ENCODE assay signal across 1 cellular context in the genomic region with DNA sequence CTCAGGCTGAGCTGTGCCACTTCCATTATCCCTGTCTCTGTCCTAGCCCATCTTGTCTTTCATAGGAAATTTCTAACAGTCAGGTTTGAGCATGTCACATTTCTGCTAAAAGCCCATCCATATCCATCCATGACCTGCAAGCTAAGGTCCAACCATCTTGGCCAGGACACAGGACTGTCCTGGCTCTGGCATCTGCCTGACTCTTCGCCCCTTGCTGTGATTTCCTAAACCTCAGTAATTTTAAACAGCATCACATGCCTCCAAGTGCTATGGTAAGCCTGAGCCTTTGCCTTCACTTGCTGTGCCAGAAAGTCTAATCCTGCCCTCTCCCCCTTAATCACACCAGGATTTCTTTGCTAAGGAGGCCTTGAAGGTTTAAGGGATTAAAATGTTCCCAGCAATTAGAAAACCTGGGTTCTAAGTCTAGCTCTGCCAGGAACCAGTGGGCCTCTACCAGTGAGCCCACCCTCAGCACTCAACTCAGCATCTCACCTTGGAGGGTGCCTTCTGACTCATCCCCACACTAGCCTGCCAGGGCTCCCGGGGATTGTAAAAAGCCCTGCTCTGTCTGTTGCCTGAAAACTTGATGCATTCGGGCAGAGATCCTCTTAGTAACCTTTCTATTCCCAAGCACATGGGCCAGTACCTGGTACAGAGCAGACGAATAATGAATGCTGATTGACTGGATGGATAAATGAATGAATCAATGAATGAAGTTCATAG.
TF ChIP-seq lines count a peak whose summit lies in the region.

No MANE protein-coding gene starts in this region.

TF ChIP-seq in GM23338, 12 proteins besides CTCF, POLR2A, EP300 and RAD21 (continued from another document):
- TF ChIP-seq, protein P1, sequence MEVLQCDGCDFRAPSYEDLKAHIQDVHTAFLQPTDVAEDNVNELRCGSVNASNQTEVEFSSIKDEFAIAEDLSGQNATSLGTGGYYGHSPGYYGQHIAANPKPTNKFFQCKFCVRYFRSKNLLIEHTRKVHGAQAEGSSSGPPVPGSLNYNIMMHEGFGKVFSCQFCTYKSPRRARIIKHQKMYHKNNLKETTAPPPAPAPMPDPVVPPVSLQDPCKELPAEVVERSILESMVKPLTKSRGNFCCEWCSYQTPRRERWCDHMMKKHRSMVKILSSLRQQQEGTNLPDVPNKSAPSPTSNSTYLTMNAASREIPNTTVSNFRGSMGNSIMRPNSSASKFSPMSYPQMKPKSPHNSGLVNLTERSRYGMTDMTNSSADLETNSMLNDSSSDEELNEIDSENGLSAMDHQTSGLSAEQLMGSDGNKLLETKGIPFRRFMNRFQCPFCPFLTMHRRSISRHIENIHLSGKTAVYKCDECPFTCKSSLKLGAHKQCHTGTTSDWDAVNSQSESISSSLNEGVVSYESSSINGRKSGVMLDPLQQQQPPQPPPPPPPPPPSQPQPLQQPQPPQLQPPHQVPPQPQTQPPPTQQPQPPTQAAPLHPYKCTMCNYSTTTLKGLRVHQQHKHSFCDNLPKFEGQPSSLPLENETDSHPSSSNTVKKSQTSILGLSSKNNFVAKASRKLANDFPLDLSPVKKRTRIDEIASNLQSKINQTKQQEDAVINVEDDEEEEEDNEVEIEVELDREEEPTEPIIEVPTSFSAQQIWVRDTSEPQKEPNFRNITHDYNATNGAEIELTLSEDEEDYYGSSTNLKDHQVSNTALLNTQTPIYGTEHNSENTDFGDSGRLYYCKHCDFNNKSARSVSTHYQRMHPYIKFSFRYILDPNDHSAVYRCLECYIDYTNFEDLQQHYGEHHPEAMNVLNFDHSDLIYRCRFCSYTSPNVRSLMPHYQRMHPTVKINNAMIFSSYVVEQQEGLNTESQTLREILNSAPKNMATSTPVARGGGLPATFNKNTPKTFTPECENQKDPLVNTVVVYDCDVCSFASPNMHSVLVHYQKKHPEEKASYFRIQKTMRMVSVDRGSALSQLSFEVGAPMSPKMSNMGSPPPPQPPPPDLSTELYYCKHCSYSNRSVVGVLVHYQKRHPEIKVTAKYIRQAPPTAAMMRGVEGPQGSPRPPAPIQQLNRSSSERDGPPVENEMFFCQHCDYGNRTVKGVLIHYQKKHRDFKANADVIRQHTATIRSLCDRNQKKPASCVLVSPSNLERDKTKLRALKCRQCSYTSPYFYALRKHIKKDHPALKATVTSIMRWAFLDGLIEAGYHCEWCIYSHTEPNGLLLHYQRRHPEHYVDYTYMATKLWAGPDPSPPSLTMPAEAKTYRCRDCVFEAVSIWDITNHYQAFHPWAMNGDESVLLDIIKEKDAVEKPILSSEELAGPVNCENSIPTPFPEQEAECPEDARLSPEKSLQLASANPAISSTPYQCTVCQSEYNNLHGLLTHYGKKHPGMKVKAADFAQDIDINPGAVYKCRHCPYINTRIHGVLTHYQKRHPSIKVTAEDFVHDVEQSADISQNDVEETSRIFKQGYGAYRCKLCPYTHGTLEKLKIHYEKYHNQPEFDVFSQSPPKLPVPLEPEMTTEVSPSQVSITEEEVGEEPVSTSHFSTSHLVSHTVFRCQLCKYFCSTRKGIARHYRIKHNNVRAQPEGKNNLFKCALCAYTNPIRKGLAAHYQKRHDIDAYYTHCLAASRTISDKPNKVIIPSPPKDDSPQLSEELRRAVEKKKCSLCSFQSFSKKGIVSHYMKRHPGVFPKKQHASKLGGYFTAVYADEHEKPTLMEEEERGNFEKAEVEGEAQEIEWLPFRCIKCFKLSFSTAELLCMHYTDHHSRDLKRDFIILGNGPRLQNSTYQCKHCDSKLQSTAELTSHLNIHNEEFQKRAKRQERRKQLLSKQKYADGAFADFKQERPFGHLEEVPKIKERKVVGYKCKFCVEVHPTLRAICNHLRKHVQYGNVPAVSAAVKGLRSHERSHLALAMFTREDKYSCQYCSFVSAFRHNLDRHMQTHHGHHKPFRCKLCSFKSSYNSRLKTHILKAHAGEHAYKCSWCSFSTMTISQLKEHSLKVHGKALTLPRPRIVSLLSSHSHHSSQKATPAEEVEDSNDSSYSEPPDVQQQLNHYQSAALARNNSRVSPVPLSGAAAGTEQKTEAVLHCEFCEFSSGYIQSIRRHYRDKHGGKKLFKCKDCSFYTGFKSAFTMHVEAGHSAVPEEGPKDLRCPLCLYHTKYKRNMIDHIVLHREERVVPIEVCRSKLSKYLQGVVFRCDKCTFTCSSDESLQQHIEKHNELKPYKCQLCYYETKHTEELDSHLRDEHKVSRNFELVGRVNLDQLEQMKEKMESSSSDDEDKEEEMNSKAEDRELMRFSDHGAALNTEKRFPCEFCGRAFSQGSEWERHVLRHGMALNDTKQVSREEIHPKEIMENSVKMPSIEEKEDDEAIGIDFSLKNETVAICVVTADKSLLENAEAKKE (CRISPR knock-in tag; IDR thresholded peaks at IDR 0.05), result no peak
- TF ChIP-seq CREB1 (CRISPR knock-in tag; IDR thresholded peaks at IDR 0.05; ENCODE audit: low read depth) (no peak), ZNF114 (CRISPR knock-in tag; IDR thresholded peaks at IDR 0.05) (no peak), JUNB (IDR thresholded peaks at IDR 0.05; ENCODE audit: unreplicated experiment) (no peak), STAT1 (IDR thresholded peaks at IDR 0.05; ENCODE audit: unreplicated experiment) (no peak), POLR2AphosphoS5 (IDR thresholded peaks at IDR 0.05; ENCODE audit: low read depth) (no peak), EZH2phosphoT487 (IDR thresholded peaks at IDR 0.05; ENCODE audit: unreplicated experiment) (no peak), ZNF331 (CRISPR knock-in tag; IDR thresholded peaks at IDR 0.05; ENCODE audit: low read depth) (no peak), NANOG (IDR thresholded peaks at IDR 0.05; ENCODE audit: borderline replicate concordance) (no peak), EZH2 (IDR thresholded peaks at IDR 0.05; ENCODE audit: low read depth, unreplicated experiment) (no peak)
- TF ChIP-seq, protein P2, sequence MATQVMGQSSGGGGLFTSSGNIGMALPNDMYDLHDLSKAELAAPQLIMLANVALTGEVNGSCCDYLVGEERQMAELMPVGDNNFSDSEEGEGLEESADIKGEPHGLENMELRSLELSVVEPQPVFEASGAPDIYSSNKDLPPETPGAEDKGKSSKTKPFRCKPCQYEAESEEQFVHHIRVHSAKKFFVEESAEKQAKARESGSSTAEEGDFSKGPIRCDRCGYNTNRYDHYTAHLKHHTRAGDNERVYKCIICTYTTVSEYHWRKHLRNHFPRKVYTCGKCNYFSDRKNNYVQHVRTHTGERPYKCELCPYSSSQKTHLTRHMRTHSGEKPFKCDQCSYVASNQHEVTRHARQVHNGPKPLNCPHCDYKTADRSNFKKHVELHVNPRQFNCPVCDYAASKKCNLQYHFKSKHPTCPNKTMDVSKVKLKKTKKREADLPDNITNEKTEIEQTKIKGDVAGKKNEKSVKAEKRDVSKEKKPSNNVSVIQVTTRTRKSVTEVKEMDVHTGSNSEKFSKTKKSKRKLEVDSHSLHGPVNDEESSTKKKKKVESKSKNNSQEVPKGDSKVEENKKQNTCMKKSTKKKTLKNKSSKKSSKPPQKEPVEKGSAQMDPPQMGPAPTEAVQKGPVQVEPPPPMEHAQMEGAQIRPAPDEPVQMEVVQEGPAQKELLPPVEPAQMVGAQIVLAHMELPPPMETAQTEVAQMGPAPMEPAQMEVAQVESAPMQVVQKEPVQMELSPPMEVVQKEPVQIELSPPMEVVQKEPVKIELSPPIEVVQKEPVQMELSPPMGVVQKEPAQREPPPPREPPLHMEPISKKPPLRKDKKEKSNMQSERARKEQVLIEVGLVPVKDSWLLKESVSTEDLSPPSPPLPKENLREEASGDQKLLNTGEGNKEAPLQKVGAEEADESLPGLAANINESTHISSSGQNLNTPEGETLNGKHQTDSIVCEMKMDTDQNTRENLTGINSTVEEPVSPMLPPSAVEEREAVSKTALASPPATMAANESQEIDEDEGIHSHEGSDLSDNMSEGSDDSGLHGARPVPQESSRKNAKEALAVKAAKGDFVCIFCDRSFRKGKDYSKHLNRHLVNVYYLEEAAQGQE (IDR thresholded peaks at IDR 0.05; ENCODE audit: unreplicated experiment), result no peak
